Comparison of ENCODE assay signal across 2 cellular contexts in the genomic region with DNA sequence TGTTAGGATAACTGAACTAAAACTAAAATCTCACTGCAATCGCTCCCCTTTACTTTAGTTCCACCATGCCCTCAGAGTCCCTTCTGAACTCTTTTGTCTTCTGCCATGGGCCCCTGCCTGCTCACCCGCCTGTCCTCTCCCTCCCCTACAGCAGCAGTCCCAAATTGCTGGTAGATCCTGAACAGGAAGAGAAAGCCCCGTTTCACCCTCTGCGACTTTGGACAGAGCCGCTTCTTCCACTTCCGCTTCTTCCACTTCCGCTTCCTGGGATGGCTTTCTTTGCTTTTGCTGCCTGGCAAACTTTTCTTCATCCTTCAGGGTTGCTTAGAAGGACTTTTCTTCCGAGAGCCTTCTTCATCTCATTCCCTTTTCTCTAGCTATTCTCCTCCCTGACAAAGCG.
A peak's percentile ranks its signal among the peaks of the same experiment; 100 is the strongest.
TF ChIP-seq lines count a peak whose summit lies in the region.

No MANE protein-coding gene starts in this region.

TF ChIP-seq in HepG2, 621 proteins besides CTCF, POLR2A, EP300 and RAD21:
- 0 out of 2 replicates have a peak, but pooled peaks have one; percentile 27 for TF ChIP-seq ELF1 (CRISPR knock-in tag; IDR thresholded peaks at IDR 0.05)
- peak; percentile 60 for TF ChIP-seq GABPA (IDR thresholded peaks at IDR 0.05; ENCODE audit: low read depth, low read length)
- peak; percentile 87 for TF ChIP-seq GABPA (CRISPR knock-in tag; IDR thresholded peaks at IDR 0.05; ENCODE audit: low read depth)
- TF ChIP-seq GABPB1 (CRISPR knock-in tag; IDR thresholded peaks at IDR 0.05) = peak; percentile 50
- TF ChIP-seq ETV6 (CRISPR knock-in tag; conservative IDR thresholded peaks at IDR 0.05) = no peak
TF ChIP-seq in HepG2: peak in this region for 3.

TF ChIP-seq in GM12878, 131 proteins besides CTCF, POLR2A, EP300 and RAD21:
- TF ChIP-seq SRF (IDR thresholded peaks at IDR 0.05; ENCODE audit: low read depth in 2 of 2, low read length in 2 of 2) (no peak), SPI1 (IDR thresholded peaks at IDR 0.05; ENCODE audit: borderline replicate concordance, insufficient read depth, low read depth, low read length) (peak; percentile 63; the same call in 1 of the 2 replicates)
TF ChIP-seq in GM12878: peak in this region for 1.
